1 cellular context compared by ENCODE assay signal in the genomic region with DNA sequence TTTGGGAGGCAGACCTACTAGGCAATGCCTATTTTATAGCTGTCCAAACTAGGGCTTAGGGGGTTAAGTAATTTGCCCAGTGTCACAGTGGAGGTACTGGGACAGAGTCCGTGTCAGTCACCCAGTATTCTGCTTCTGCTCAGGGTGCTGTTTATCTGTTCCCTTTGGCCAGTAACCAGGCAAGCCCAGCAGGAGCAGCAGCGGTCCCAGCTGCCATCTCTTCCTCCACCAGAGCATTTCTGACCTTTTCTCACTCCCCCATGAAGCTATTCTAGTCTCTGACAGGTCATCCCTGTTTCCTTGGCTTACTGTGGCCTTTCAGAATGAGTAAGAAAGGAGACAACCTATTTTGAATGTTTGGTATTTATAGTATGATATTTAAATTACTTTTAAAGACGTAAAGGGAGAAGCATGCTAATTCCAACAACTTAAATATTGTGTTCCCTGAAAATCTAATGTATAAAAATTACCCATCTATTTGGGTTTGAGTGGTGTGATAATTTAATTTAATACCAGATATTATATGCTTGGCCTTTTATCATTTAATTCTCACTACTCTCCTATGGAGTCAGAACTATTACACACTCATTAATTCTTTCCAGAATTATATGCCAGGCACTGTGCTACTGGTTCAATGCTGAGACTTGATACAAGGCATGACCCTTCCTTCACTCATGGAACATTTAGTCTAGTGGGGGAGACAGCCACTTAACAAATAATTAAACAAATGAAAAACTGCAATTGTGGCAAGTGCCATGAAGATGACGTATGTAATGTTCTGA.
TF ChIP-seq lines count a peak whose summit lies in the region.

No MANE protein-coding gene starts in this region.

TF ChIP-seq in SK-N-SH treated with all-trans-retinoic acid at 6 μM for 48 hours, 23 proteins besides CTCF, POLR2A, EP300 and RAD21 (continued from another document):
- no peak for TF ChIP-seq BACH2 (CRISPR knock-in tag; IDR thresholded peaks at IDR 0.05; ENCODE audit: borderline replicate concordance)
- no peak for TF ChIP-seq RARB (CRISPR knock-in tag; IDR thresholded peaks at IDR 0.05)
- TF ChIP-seq ZFP30 (CRISPR knock-in tag; IDR thresholded peaks at IDR 0.05), result no peak
- no peak for TF ChIP-seq SNAI2 (CRISPR knock-in tag; IDR thresholded peaks at IDR 0.05)
- TF ChIP-seq TCF4 (CRISPR knock-in tag; IDR thresholded peaks at IDR 0.05; ENCODE audit: borderline replicate concordance), result no peak
- TF ChIP-seq TOX (CRISPR knock-in tag; IDR thresholded peaks at IDR 0.05; ENCODE audit: borderline replicate concordance), result no peak
TF ChIP-seq in SK-N-SH treated with all-trans-retinoic acid at 6 μM for 48 hours: peak in this region for 0.
